8 cellular contexts compared by ENCODE assay signal in genomic region chr7:103073989-103074518, GRCh38. TPM values are rescaled to one million over a fixed set of nuclear protein-coding genes. Genes with fewer than 3 reads are reported as not detected.
DNase-seq lines count a peak whose midpoint lies in the region; ATAC-seq, FAIRE-seq and TF ChIP-seq lines count a peak whose summit lies in the region.

No MANE protein-coding gene starts in this region.

- TF ChIP-seq EP300 in Ishikawa (IDR thresholded peaks at IDR 0.05; ENCODE audit: borderline replicate concordance) = no peak
- TF ChIP-seq EP300 in upper lobe of left lung (IDR thresholded peaks at IDR 0.05) = no peak

- H3K9me3 ChIP-seq in astrocyte (ENCODE audit: insufficient read depth, low read depth, low read length) (no peaks in the 10 kb centered on the region), upper lobe of left lung (no peaks in the 10 kb centered on the region)

- no peaks in the 10 kb centered on the region for H3K9me3 Mint-ChIP-seq in astrocyte (ENCODE audit: unreplicated experiment)

- FAIRE-seq in astrocyte (lab: Jason Lieb, UNC) = no peak

- H3K27ac ChIP-seq in astrocyte (ENCODE audit: low read depth, low read length) (peak overlapping the region; percentile 67), upper lobe of left lung (peak overlapping the region; percentile 85 to 94 (median 90))

- peaks cover 6% of the 10 kb centered on the region for H4K20me1 ChIP-seq in astrocyte (ENCODE audit: insufficient read depth, low read length)

- TF ChIP-seq RAD21 in Ishikawa (IDR thresholded peaks at IDR 0.05; ENCODE audit: low read depth) = no peak

- CTCF ChIA-PET in BJ (lab: Yijun Ruan, JAX) = interaction anchor here (1.4 to 4.7 kb wide), 3 partner anchors 10 to 30 kb away, joined by 5 to 25 read pairs (median 6); no protein-coding TSS in a partner anchor

- intact Hi-C loops in lower leg skin (cut with DNase I; ENCODE audit: low total_unique reads) = no loop called here

- H3K27me3 ChIP-seq in BJ (ENCODE audit: control insufficient read depth, insufficient read depth, low read length) (no peaks in the 10 kb centered on the region), astrocyte (ENCODE audit: insufficient read depth, low read length) (no peaks in the 10 kb centered on the region), upper lobe of left lung (no peaks in the 10 kb centered on the region)

- H3K9ac ChIP-seq in astrocyte (ENCODE audit: low read length) = peak overlapping the region; percentile 80

- peak overlapping the region; percentile 69 for H3K4me3 ChIP-seq in BJ (ENCODE audit: low read depth, low read length)
- peak overlapping the region; percentile 92 for H3K4me3 ChIP-seq in astrocyte (ENCODE audit: insufficient read depth, low read depth, low read length)
- peak overlapping the region; percentile 70 for H3K4me3 ChIP-seq in lower leg skin (ENCODE audit: low read depth, poor library complexity, severe bottlenecking)
- H3K4me3 ChIP-seq in upper lobe of left lung = peak overlapping the region; percentile 53 to 92 (median 72)

- peaks cover 8% of the 10 kb centered on the region for H3K36me3 Mint-ChIP-seq in astrocyte (ENCODE audit: low read depth, unreplicated experiment)

- no peaks in the 10 kb centered on the region for H3K27me3 Mint-ChIP-seq in astrocyte (ENCODE audit: low read depth, unreplicated experiment)

- peak overlapping the region; percentile 91 for H3K4me2 ChIP-seq in astrocyte (ENCODE audit: low read length)

- H3K4me3 Mint-ChIP-seq in astrocyte (ENCODE audit: unreplicated experiment) = peak overlapping the region; percentile 95

- H3K27ac Mint-ChIP-seq in astrocyte (ENCODE audit: unreplicated experiment) = peak overlapping the region; percentile 87

- TF ChIP-seq CTCF in BJ (IDR thresholded peaks at IDR 0.05; ENCODE audit: insufficient read depth, low read depth, low read length) (no peak), astrocyte (IDR thresholded peaks at IDR 0.05; ENCODE audit: insufficient read depth, low read depth, low read length) (no peak), lower leg skin (IDR thresholded peaks at IDR 0.05) (no peak), upper lobe of left lung (IDR thresholded peaks at IDR 0.05) (no peak)

- H3K4me1 ChIP-seq in astrocyte (ENCODE audit: insufficient read depth, low read length) (peaks cover 9% of the 10 kb centered on the region), upper lobe of left lung (peaks cover 14 to 26% (median 23%) of the 10 kb centered on the region in 4 donors)

- TF ChIP-seq POLR2A in lower leg skin (IDR thresholded peaks at IDR 0.05) = no peak
- TF ChIP-seq POLR2A in upper lobe of left lung (IDR thresholded peaks at IDR 0.05) = peak in 1 of 4 donors; percentile 17

- H3K36me3 ChIP-seq in BJ (ENCODE audit: control insufficient read depth, insufficient read depth, low read length) = no peaks in the 10 kb centered on the region
- H3K36me3 ChIP-seq in astrocyte (ENCODE audit: insufficient read depth, low read length) = no peaks in the 10 kb centered on the region
- H3K36me3 ChIP-seq in upper lobe of left lung = no peaks in the 10 kb centered on the region

- DNase-seq in BJ (ENCODE audit: low read depth) (no peak), astrocyte (ENCODE audit: low read depth) (no peak), lower leg skin (ENCODE audit: low spot score in 2 of 2) (no peak), upper lobe of left lung (peak in 1 of 2 donors; percentile 27), NCI-H82 treated with DMSO at 0.1 percent for 48 hours (lab: John Stamatoyannopoulos, UW; ENCODE audit: unreplicated experiment) (no peak)

- peaks cover 3% of the 10 kb centered on the region for H3K4me1 Mint-ChIP-seq in astrocyte (ENCODE audit: low read depth, unreplicated experiment)

- peak in 1 of 2 donors; percentile 32 for ATAC-seq in upper lobe of left lung (ENCODE audit: low FRiP score in 2 of 2)
- no peak for ATAC-seq in HG02981 (IDR thresholded peaks at IDR 0.05; ENCODE audit: unreplicated experiment)
- no peak for ATAC-seq in GM21528 (IDR thresholded peaks at IDR 0.05; ENCODE audit: low FRiP score, unreplicated experiment)

- H2AFZ ChIP-seq in astrocyte (ENCODE audit: low read depth, low read length) = peak overlapping the region; percentile 98

- peaks cover 37% of the 10 kb centered on the region for H3K79me2 ChIP-seq in astrocyte (ENCODE audit: insufficient read depth, low read length)

- POLR2A ChIA-PET in BJ (lab: Charles Lee) = no interaction called here

- 9 to 10% methylated on average over 6 of the region's 6 CpGs for WGBS in lower leg skin, 2 donors
- 10 to 15% methylated on average over 6 of the region's 6 CpGs for WGBS in upper lobe of left lung, 2 donors

TF ChIP-seq in Ishikawa, 13 proteins besides CTCF, POLR2A, EP300 and RAD21:
- TF ChIP-seq EGR1 (IDR thresholded peaks at IDR 0.05) (no peak), MAX (IDR thresholded peaks at IDR 0.05) (0 out of 2 replicates have a peak, but pooled peaks have one; percentile 8)

RNA-seq across cellular contexts. Expression of gene FBXL13, which starts 0.5 kb away (rescaled TPM):
- polyA plus RNA-seq in BJ (2011; rRNA removed) = 0.20 and 0.43 TPM in 2 replicates
- polyA minus RNA-seq in BJ (2011; rRNA and poly(A)+ RNA removed) = 0.21 and 0.71 TPM in 2 replicates
- total RNA-seq in astrocyte (1.2 and 1.6 TPM in 2 replicates), lower leg skin (1 to 10 TPM in 2 of 4 donors, under 1 TPM in 1, not detected in 1; 0.78 to 1.5 (median 1.1) TPM), upper lobe of left lung (10 to 100 TPM in 1 of 6 donors, 1 to 10 TPM in 5; 1.6 to 11.6 (median 2.9) TPM)

RNA-seq across cellular contexts. Expression of gene ARMC10, which starts 0.9 kb away (rescaled TPM):
- polyA plus RNA-seq in BJ (2011; rRNA removed) = 13.2 and 29.7 TPM in 2 replicates
- 4.7 and 6.4 TPM in 2 replicates for polyA minus RNA-seq in BJ (2011; rRNA and poly(A)+ RNA removed)
- 27.5 and 29.2 TPM in 2 replicates for total RNA-seq in astrocyte
- 10 to 100 TPM; 36.2 to 75.9 (median 57.0) TPM for total RNA-seq in lower leg skin
- total RNA-seq in upper lobe of left lung = 10 to 100 TPM; 13.6 to 34.5 (median 30.4) TPM
